1 cellular context compared by ENCODE assay signal in the genomic region with DNA sequence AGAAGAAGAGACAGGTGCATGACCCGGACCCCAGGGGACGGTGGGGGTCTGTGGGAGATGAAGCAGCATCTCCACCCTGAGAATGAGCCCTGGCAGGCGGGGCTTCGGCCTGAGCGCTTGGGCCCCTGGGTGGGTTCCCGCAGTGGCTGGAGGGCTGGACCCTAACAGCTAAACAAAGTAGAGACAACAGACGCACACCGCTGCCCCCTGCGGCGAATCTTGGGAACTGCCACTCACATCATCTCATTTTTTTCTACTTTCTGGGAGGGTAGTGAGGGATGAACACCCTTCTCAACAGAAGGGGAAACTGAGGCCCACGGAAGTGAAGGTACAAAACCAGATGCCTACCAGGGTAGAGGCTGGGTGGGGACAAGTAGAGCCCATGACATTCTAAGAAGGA.
TF ChIP-seq lines count a peak whose summit lies in the region.

No MANE protein-coding gene starts in this region.

TF ChIP-seq in HCT116, 20 proteins besides CTCF, POLR2A, EP300 and RAD21 (continued from another document):
- TF ChIP-seq SIN3A (IDR thresholded peaks at IDR 0.05; ENCODE audit: low read depth) (no peak), EZH2 (IDR thresholded peaks at IDR 0.05) (no peak), ELF1 (IDR thresholded peaks at IDR 0.05; ENCODE audit: borderline replicate concordance, low read depth) (no peak), ZNF274 (IDR thresholded peaks at IDR 0.05; ENCODE audit: low read depth, low read length) (no peak), TCF7L2 (IDR thresholded peaks at IDR 0.05; ENCODE audit: borderline replicate concordance, extremely low read depth, insufficient read depth, insufficient read length) (no peak)
- TF ChIP-seq, protein P1, sequence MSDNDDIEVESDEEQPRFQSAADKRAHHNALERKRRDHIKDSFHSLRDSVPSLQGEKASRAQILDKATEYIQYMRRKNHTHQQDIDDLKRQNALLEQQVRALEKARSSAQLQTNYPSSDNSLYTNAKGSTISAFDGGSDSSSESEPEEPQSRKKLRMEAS (IDR thresholded peaks at IDR 0.05), result no peak
